ENCODE assay signal across 8 cellular contexts in genomic region chr19:42176649-42176989, GRCh38. TPM values are rescaled to one million over a fixed set of nuclear protein-coding genes. Genes with fewer than 3 reads are reported as not detected.
DNase-seq lines count a peak whose midpoint lies in the region; ATAC-seq and TF ChIP-seq lines count a peak whose summit lies in the region.

No MANE protein-coding gene starts in this region.

- 0 to 2% methylated on average over 11 to 31 of the region's 31 CpGs for WGBS in endodermal cell (ENCODE audit: insufficient coverage in 1 of 2, insufficient read length in 1 of 2), 2 experiments

- no peak overlapping the region for H2AFZ ChIP-seq in OCI-LY1 (ENCODE audit: low read length)

- H4K20me1 ChIP-seq in OCI-LY1 (ENCODE audit: insufficient read depth, low read length): no peaks in the 10 kb centered on the region

- H3K9me3 ChIP-seq in OCI-LY1 (ENCODE audit: low read length) (no peaks in the 10 kb centered on the region), endodermal cell (ENCODE audit: control insufficient read depth, low read length) (no peaks in the 10 kb centered on the region)

- H3K27ac Mint-ChIP-seq in endodermal cell (no peak overlapping the region), nephron progenitor cell (no peak overlapping the region)

- H3K4me1 Mint-ChIP-seq in endodermal cell (peaks cover 5% of the 10 kb centered on the region), nephron progenitor cell (peaks cover 33% of the 10 kb centered on the region)

- no peaks in the 10 kb centered on the region for H3K9me2 ChIP-seq in OCI-LY1 (ENCODE audit: low read depth, low read length)

- H3K27me3 Mint-ChIP-seq in endodermal cell (ENCODE audit: insufficient read depth) (peaks cover 48% of the 10 kb centered on the region), nephron progenitor cell (ENCODE audit: low read depth, poor library complexity) (peaks cover 48% of the 10 kb centered on the region)

- H3K4me3 Mint-ChIP-seq in endodermal cell: peak overlapping the region; percentile 49
- peak overlapping the region; percentile 82 for H3K4me3 Mint-ChIP-seq in nephron progenitor cell

- H3K27me3 ChIP-seq in OCI-LY1 (ENCODE audit: insufficient read depth, low read length): peaks cover 3% of the 10 kb centered on the region; the same call in 1 of the 2 replicates
- peaks cover 91% of the 10 kb centered on the region for H3K27me3 ChIP-seq in endodermal cell (ENCODE audit: control insufficient read depth, insufficient read depth, low read length, poor library complexity, severe bottlenecking)

- no peaks in the 10 kb centered on the region for H3K36me3 Mint-ChIP-seq in endodermal cell (ENCODE audit: low read depth)
- no peaks in the 10 kb centered on the region for H3K36me3 Mint-ChIP-seq in nephron progenitor cell (ENCODE audit: low read depth)

- H3K4me1 ChIP-seq in OCI-LY1 (ENCODE audit: insufficient read depth, low read length, severe bottlenecking): peaks cover 14% of the 10 kb centered on the region
- H3K4me1 ChIP-seq in endodermal cell (ENCODE audit: control insufficient read depth, insufficient read depth, low read length): no peaks in the 10 kb centered on the region

- no peak for ATAC-seq in HG03097 (IDR thresholded peaks at IDR 0.05; ENCODE audit: low FRiP score, unreplicated experiment)

- no peak overlapping the region for H3K27ac ChIP-seq in OCI-LY1 (ENCODE audit: low read depth, low read length, poor library complexity, severe bottlenecking)
- no peak overlapping the region for H3K27ac ChIP-seq in endodermal cell (ENCODE audit: low read depth, low read length)

- H3K4me2 ChIP-seq in OCI-LY1 (ENCODE audit: low read length): peak overlapping the region; percentile 60

- H3K9ac ChIP-seq in OCI-LY1 (ENCODE audit: low read length) (peak overlapping the region; percentile 26; the same call in 1 of the 2 replicates), endodermal cell (ENCODE audit: extremely low read depth, low read length, poor library complexity, severe bottlenecking) (no peak overlapping the region)

- in situ Hi-C loops in GM13976 (cut with MboI; ENCODE audit: low sequenced_read_pairs, unreplicated experiment) (no loop called here), G401 (cut with HindIII; ENCODE audit: low sequenced_read_pairs) (no loop called here)

- H3K4me3 ChIP-seq in OCI-LY1 (ENCODE audit: low read depth, low read length, poor library complexity, severe bottlenecking) (peak overlapping the region; percentile 49), endodermal cell (ENCODE audit: low read length) (peak overlapping the region; percentile 70)

- TF ChIP-seq CTCF in GM13976 (IDR thresholded peaks at IDR 0.05; ENCODE audit: borderline replicate concordance, control extremely low read depth, extremely low read depth, insufficient read depth, missing control alignments) (no peak), OCI-LY1 (IDR thresholded peaks at IDR 0.05; ENCODE audit: low read length) (no peak), endodermal cell (conservative IDR thresholded peaks at IDR 0.05) (no peak), nephron progenitor cell (IDR thresholded peaks at IDR 0.05) (no peak)

- H3K9me3 Mint-ChIP-seq in endodermal cell (no peaks in the 10 kb centered on the region), nephron progenitor cell (no peaks in the 10 kb centered on the region)

- no peaks in the 10 kb centered on the region for H3K79me2 ChIP-seq in OCI-LY1 (ENCODE audit: insufficient read depth, low read length)

- H3F3A ChIP-seq in OCI-LY1 (ENCODE audit: insufficient read depth, low read length): 0 out of 2 replicates have a peak, but pooled peaks cover 5% of the 10 kb centered on the region

- DNase-seq in GM13976 (ENCODE audit: low spot score) (peak; percentile 52), endodermal cell (no peak), nephron progenitor cell (no peak), G401 (ENCODE audit: low spot score) (no peak), NCI-H1417 treated with DMSO at 0.1 percent for 48 hours (lab: John Stamatoyannopoulos, UW) (no peak), GM19238 (ENCODE audit: insufficient read length, low spot score) (no peak)

- no peaks in the 10 kb centered on the region for H3K36me3 ChIP-seq in OCI-LY1 (ENCODE audit: insufficient read depth, low read length)
- H3K36me3 ChIP-seq in endodermal cell (ENCODE audit: control insufficient read depth, insufficient read depth, low read length): no peaks in the 10 kb centered on the region

RNA-seq across cellular contexts. Expression of gene DEDD2, which starts 40.9 kb away (rescaled TPM):
- total RNA-seq in endodermal cell: 10 to 100 TPM; 25.8 to 28.0 TPM
- polyA plus RNA-seq in endodermal cell (2013, experiment 1 of 2): 20.5 TPM
- 15.9 TPM for polyA plus RNA-seq in endodermal cell (2013, experiment 2 of 2)
- 41.1 and 52.0 TPM in 2 replicates for total RNA-seq in G401 (2014; rRNA removed; shearing (Covaris generic))

RNA-seq across cellular contexts. Expression of gene ZNF526, which starts 43.5 kb away (rescaled TPM):
- 10 to 100 TPM; 15.7 to 16.0 TPM for total RNA-seq in endodermal cell
- 9.6 TPM for polyA plus RNA-seq in endodermal cell (2013, experiment 1 of 2)
- polyA plus RNA-seq in endodermal cell (2013, experiment 2 of 2): 9.5 TPM
- 7.9 and 13.6 TPM in 2 replicates for total RNA-seq in G401 (2014; rRNA removed; shearing (Covaris generic))

RNA-seq across cellular contexts. Expression of gene POU2F2, which starts 44.4 kb away (rescaled TPM):
- total RNA-seq in endodermal cell: 1 to 10 TPM; 1.8 to 2.6 TPM
- polyA plus RNA-seq in endodermal cell (2013, experiment 1 of 2): 9.7 TPM
- polyA plus RNA-seq in endodermal cell (2013, experiment 2 of 2): 7.1 TPM
- total RNA-seq in G401 (2014; rRNA removed; shearing (Covaris generic)): not detected in 2 replicates
